In genomic region chr4:147488551-147488950, GRCh38 we compare ENCODE assay signal across 33 cellular contexts. TPM values are rescaled to one million over a fixed set of nuclear protein-coding genes. Genes with fewer than 3 reads are reported as not detected.
"Had no signal": no experiment of that assay in that cellular context is flagged by ENCODE, and none has a peak within 500 bp of the region (broad histone marks: within the 10 kb centered on the region; RNA-seq: fewer than 3 reads in every experiment).

No MANE protein-coding gene starts in this region.

- H3K36me3 ChIP-seq: gastrocnemius medialis, ovary, prostate gland, upper lobe of right lung had no signal

- H3K4me3 Mint-ChIP-seq: activated CD4-positive, alpha-beta T cell treated with anti-CD3 and anti-CD28 coated beads for 36 hours; activated CD8-positive, alpha-beta memory T cell treated with anti-CD3 and anti-CD28 coated beads, Interleukin-2, amount 10 ng/mL, durations not matched to agents 7 days and 5 days; activated CD8-positive, alpha-beta T cell treated with anti-CD3 and anti-CD28 coated beads, Interleukin-2, amount 10 ng/mL, durations not matched to agents 7 days and 5 days; dendritic cell treated with granulocyte-macrophage colony-stimulating factor and Interleukin-4, amounts not matched to agents 40 ng/mL and 50 ng/mL, for 4 days; endodermal cell; natural killer cell treated with Interleukin-12 subunit alpha and Interleukin-12 subunit beta and Interleukin-15 and Interleukin-18, amount 100 ng/mL, for 72 hours; stimulated activated memory B cell treated with anti-CD40 and anti-IgM and Interleukin-4, amounts not matched to agents 10 μg/mL and 1 μg/mL and 100 μg/mL, for 72 hours; stimulated activated naive CD8-positive, alpha-beta T cell treated with anti-CD3 and anti-CD28 coated beads, Interleukin-15, amount 100 ng/mL, for 72 hours; T-cell; T-helper 2 cell treated with Interferon-gamma antibody and Interleukin-4, amounts not matched to agents 5 μg/mL and 100 μg/mL, for 36 hours had no signal

- FAIRE-seq: small intestine had no signal

- H3K36me3 Mint-ChIP-seq: activated CD8-positive, alpha-beta memory T cell treated with anti-CD3 and anti-CD28 coated beads, Interleukin-2, amount 10 ng/mL, durations not matched to agents 7 days and 5 days; activated naive CD4-positive, alpha-beta T cell treated with anti-CD3 and anti-CD28 coated beads, Interleukin-2, amount 50 U/mL, for 72 hours; brain; natural killer cell treated with Interleukin-12 subunit alpha and Interleukin-12 subunit beta and Interleukin-15 and Interleukin-18, amount 100 ng/mL, for 72 hours; stimulated activated memory B cell treated with anti-CD40 and anti-IgM and Interleukin-4, amounts not matched to agents 10 μg/mL and 1 μg/mL and 100 μg/mL, for 72 hours; T-cell had no signal

- ATAC-seq: activated CD4-positive, alpha-beta T cell treated with anti-CD3 and anti-CD28 coated beads for 36 hours; activated CD8-positive, alpha-beta memory T cell treated with anti-CD3 and anti-CD28 coated beads, Interleukin-2, amount 10 ng/mL, durations not matched to agents 7 days and 5 days; activated CD8-positive, alpha-beta T cell treated with anti-CD3 and anti-CD28 coated beads, Interleukin-2, amount 10 ng/mL, durations not matched to agents 7 days and 5 days; activated naive CD4-positive, alpha-beta T cell treated with anti-CD3 and anti-CD28 coated beads, Interleukin-2, amount 50 U/mL, for 72 hours; esophagus mucosa; gastrocnemius medialis; left lobe of liver; mucosa of descending colon; natural killer cell treated with Interleukin-12 subunit alpha and Interleukin-12 subunit beta and Interleukin-15 and Interleukin-18, amount 100 ng/mL, for 72 hours; sciatic nerve; stimulated activated memory B cell treated with anti-CD40 and anti-IgM and Interleukin-4, amounts not matched to agents 10 μg/mL and 1 μg/mL and 100 μg/mL, for 72 hours; stimulated activated naive CD8-positive, alpha-beta T cell treated with anti-CD3 and anti-CD28 coated beads, Interleukin-15, amount 100 ng/mL, for 72 hours; T-cell; upper lobe of right lung had no signal

- H3K27me3 Mint-ChIP-seq: dendritic cell treated with granulocyte-macrophage colony-stimulating factor and Interleukin-4, amounts not matched to agents 40 ng/mL and 50 ng/mL, for 4 days; stimulated activated memory B cell treated with anti-CD40 and anti-IgM and Interleukin-4, amounts not matched to agents 10 μg/mL and 1 μg/mL and 100 μg/mL, for 72 hours; stimulated activated naive CD8-positive, alpha-beta T cell treated with anti-CD3 and anti-CD28 coated beads, Interleukin-15, amount 100 ng/mL, for 72 hours had no signal

- H3K27me3 ChIP-seq: gastrocnemius medialis, ovary, upper lobe of right lung had no signal

- H3K4me1 Mint-ChIP-seq: activated CD4-positive, alpha-beta T cell treated with anti-CD3 and anti-CD28 coated beads for 36 hours; activated CD8-positive, alpha-beta memory T cell treated with anti-CD3 and anti-CD28 coated beads, Interleukin-2, amount 10 ng/mL, durations not matched to agents 7 days and 5 days; stimulated activated memory B cell treated with anti-CD40 and anti-IgM and Interleukin-4, amounts not matched to agents 10 μg/mL and 1 μg/mL and 100 μg/mL, for 72 hours; stimulated activated naive CD8-positive, alpha-beta T cell treated with anti-CD3 and anti-CD28 coated beads, Interleukin-15, amount 100 ng/mL, for 72 hours; T-cell had no signal

- H3K27ac Mint-ChIP-seq: activated CD4-positive, alpha-beta T cell treated with anti-CD3 and anti-CD28 coated beads for 36 hours; activated CD8-positive, alpha-beta memory T cell treated with anti-CD3 and anti-CD28 coated beads, Interleukin-2, amount 10 ng/mL, durations not matched to agents 7 days and 5 days; activated CD8-positive, alpha-beta T cell treated with anti-CD3 and anti-CD28 coated beads, Interleukin-2, amount 10 ng/mL, durations not matched to agents 7 days and 5 days; activated naive CD4-positive, alpha-beta T cell treated with anti-CD3 and anti-CD28 coated beads, Interleukin-2, amount 50 U/mL, for 72 hours; dendritic cell treated with granulocyte-macrophage colony-stimulating factor and Interleukin-4, amounts not matched to agents 40 ng/mL and 50 ng/mL, for 4 days; endodermal cell; natural killer cell treated with Interleukin-12 subunit alpha and Interleukin-12 subunit beta and Interleukin-15 and Interleukin-18, amount 100 ng/mL, for 72 hours; stimulated activated memory B cell treated with anti-CD40 and anti-IgM and Interleukin-4, amounts not matched to agents 10 μg/mL and 1 μg/mL and 100 μg/mL, for 72 hours; stimulated activated naive CD8-positive, alpha-beta T cell treated with anti-CD3 and anti-CD28 coated beads, Interleukin-15, amount 100 ng/mL, for 72 hours; T-cell; T-helper 2 cell treated with Interferon-gamma antibody and Interleukin-4, amounts not matched to agents 5 μg/mL and 100 μg/mL, for 36 hours had no signal

- H3K4me1 ChIP-seq: gastrocnemius medialis, prostate gland, upper lobe of right lung had no signal

- H3K4me3 ChIP-seq: gastrocnemius medialis, lung, mucosa of descending colon, ovary, prostate gland, upper lobe of right lung had no signal

- DNase-seq: activated CD4-positive, alpha-beta T cell treated with anti-CD3 and anti-CD28 coated beads for 36 hours; activated CD4-positive, CD25-positive, alpha-beta regulatory T cell; activated CD8-positive, alpha-beta memory T cell treated with anti-CD3 and anti-CD28 coated beads, Interleukin-2, amount 10 ng/mL, durations not matched to agents 7 days and 5 days; activated CD8-positive, alpha-beta T cell treated with anti-CD3 and anti-CD28 coated beads, Interleukin-2, amount 10 ng/mL, durations not matched to agents 7 days and 5 days; activated naive CD4-positive, alpha-beta T cell; activated T-cell treated with anti-CD3 and anti-CD28 coated beads, Interleukin-2, amount 50 U/mL, for 48 hours; endodermal cell; gastrocnemius medialis; glutamatergic neuron; hippocampal formation; kidney glomerular epithelial cell; mesendoderm; mucosa of descending colon; ovary; retina; small intestine; stimulated activated CD4-positive, alpha-beta T cell treated with anti-CD3 and anti-CD28 coated beads, Interleukin-4, amount 100 ng/mL, for 4 hours; stimulated activated CD8-positive, alpha-beta memory T cell treated with anti-CD3 and anti-CD28 coated beads, Interleukin-4, amount 100 ng/mL, for 48 hours; stimulated activated naive CD8-positive, alpha-beta T cell treated with anti-CD3 and anti-CD28 coated beads, Interleukin-15, amount 100 ng/mL, for 72 hours; substantia nigra; T-cell; upper lobe of right lung had no signal

- H3K9me3 ChIP-seq: gastrocnemius medialis, mucosa of descending colon, ovary, prostate gland, upper lobe of right lung had no signal

- H3K27ac ChIP-seq: ovary, prostate gland, upper lobe of right lung had no signal

- H3K9me3 Mint-ChIP-seq: brain; dendritic cell treated with granulocyte-macrophage colony-stimulating factor and Interleukin-4, amounts not matched to agents 40 ng/mL and 50 ng/mL, for 4 days; endodermal cell; natural killer cell treated with Interleukin-12 subunit alpha and Interleukin-12 subunit beta and Interleukin-15 and Interleukin-18, amount 100 ng/mL, for 72 hours; stimulated activated memory B cell treated with anti-CD40 and anti-IgM and Interleukin-4, amounts not matched to agents 10 μg/mL and 1 μg/mL and 100 μg/mL, for 72 hours; T-cell; T-helper 2 cell treated with Interferon-gamma antibody and Interleukin-4, amounts not matched to agents 5 μg/mL and 100 μg/mL, for 36 hours had no signal

RNA-seq across cellular contexts. Expression of gene EDNRA, which starts 7.7 kb away (rescaled TPM):
- total RNA-seq: activated CD4-positive, alpha-beta T cell treated with anti-CD3 and anti-CD28 coated beads for 36 hours; activated CD8-positive, alpha-beta memory T cell treated with anti-CD3 and anti-CD28 coated beads, Interleukin-2, amount 10 ng/mL, durations not matched to agents 7 days and 5 days; activated CD8-positive, alpha-beta T cell treated with anti-CD3 and anti-CD28 coated beads, Interleukin-2, amount 10 ng/mL, durations not matched to agents 7 days and 5 days; natural killer cell treated with Interleukin-12 subunit alpha and Interleukin-12 subunit beta and Interleukin-15 and Interleukin-18, amount 100 ng/mL, for 72 hours had no signal
